26 cellular contexts compared by ENCODE assay signal in genomic region chr12:88627501-88627900, GRCh38. TPM values are rescaled to one million over a fixed set of nuclear protein-coding genes. Genes with fewer than 3 reads are reported as not detected.
"Had no signal": no experiment of that assay in that cellular context is flagged by ENCODE, and none has a peak within 500 bp of the region (broad histone marks: within the 10 kb centered on the region; RNA-seq: fewer than 3 reads in every experiment).

No MANE protein-coding gene starts in this region.

- ATAC-seq: foreskin keratinocyte; gastroesophageal sphincter; heart left ventricle; left cardiac atrium; left lung; mucosa of descending colon; natural killer cell treated with Interleukin-12 subunit alpha and Interleukin-12 subunit beta and Interleukin-15 and Interleukin-18, amount 100 ng/mL, for 72 hours; stimulated activated naive CD8-positive, alpha-beta T cell treated with anti-CD3 and anti-CD28 coated beads, Interleukin-15, amount 100 ng/mL, for 72 hours; upper lobe of right lung had no signal

- DNase-seq: colonic mucosa; dermis blood vessel endothelial cell; effector memory CD4-positive, alpha-beta T cell; foreskin keratinocyte; heart left ventricle; left cardiac atrium; left lung; mesenchymal stem cell; mucosa of descending colon; naive B cell; pancreas; small intestine; stimulated activated CD4-positive, alpha-beta T cell treated with anti-CD3 and anti-CD28 coated beads, Interleukin-15, amount 100 ng/mL, for 24 hours; stimulated activated CD4-positive, alpha-beta T cell treated with anti-CD3 and anti-CD28 coated beads, Interleukin-2, amount 100 ng/mL, for 48 hours; stimulated activated CD8-positive, alpha-beta memory T cell treated with anti-CD3 and anti-CD28 coated beads, Interleukin-4, amount 100 ng/mL, for 48 hours; stimulated activated naive CD4-positive, alpha-beta T cell; stimulated activated naive CD8-positive, alpha-beta T cell treated with anti-CD3 and anti-CD28 coated beads, Interleukin-15, amount 100 ng/mL, for 72 hours; transverse colon; upper lobe of right lung; uterus had no signal

- H3K4me1 ChIP-seq: colonic mucosa, foreskin keratinocyte, heart left ventricle, left lung, upper lobe of right lung, uterus had no signal

- H3K27me3 ChIP-seq: colonic mucosa, esophagus muscularis mucosa, foreskin keratinocyte, gastroesophageal sphincter, heart left ventricle, hepatocyte, left lung, neutrophil, pancreas, suprapubic skin, transverse colon, upper lobe of right lung, uterus had no signal

- H3K4me3 ChIP-seq: colonic mucosa, esophagus muscularis mucosa, gastroesophageal sphincter, heart left ventricle, hepatocyte, left lung, mucosa of descending colon, pancreas, suprapubic skin, transverse colon, upper lobe of right lung, uterus had no signal

- H3K9me3 ChIP-seq: colonic mucosa, esophagus muscularis mucosa, gastroesophageal sphincter, heart left ventricle, left lung, mucosa of descending colon, neutrophil, pancreas, suprapubic skin, transverse colon, upper lobe of right lung, uterus had no signal

- H3K27ac ChIP-seq: colonic mucosa, esophagus muscularis mucosa, foreskin keratinocyte, gastroesophageal sphincter, heart left ventricle, hepatocyte, left lung, neutrophil, pancreas, suprapubic skin, transverse colon, upper lobe of right lung, uterus had no signal

RNA-seq across cellular contexts. Expression of gene KITLG, which starts 47.2 kb away (rescaled TPM):
- total RNA-seq: natural killer cell treated with Interleukin-12 subunit alpha and Interleukin-12 subunit beta and Interleukin-15 and Interleukin-18, amount 100 ng/mL, for 72 hours had no signal
